1 cellular context compared by ENCODE assay signal in genomic region chr15:31484986-31485385, GRCh38.
TF ChIP-seq lines count a peak whose summit lies in the region.

No MANE protein-coding gene starts in this region.

TF ChIP-seq in SK-N-SH, 30 proteins besides CTCF, POLR2A, EP300 and RAD21 (continued from another document):
- TF ChIP-seq USF2 (IDR thresholded peaks at IDR 0.05; ENCODE audit: borderline replicate concordance, low read depth, low read length) (no peak), GABPA (IDR thresholded peaks at IDR 0.05; ENCODE audit: low read depth) (no peak), GATA2 (CRISPR knock-in tag; IDR thresholded peaks at IDR 0.05) (no peak), MAX (IDR thresholded peaks at IDR 0.05; ENCODE audit: low read depth) (no peak), USF1 (IDR thresholded peaks at IDR 0.05; ENCODE audit: borderline replicate concordance, low read depth) (no peak), FOXM1 (IDR thresholded peaks at IDR 0.05; ENCODE audit: low read depth) (no peak), RCOR1 (IDR thresholded peaks at IDR 0.05; ENCODE audit: low read length) (no peak), IRF3 (IDR thresholded peaks at IDR 0.05; ENCODE audit: low read depth, low read length) (no peak), MEF2A (IDR thresholded peaks at IDR 0.05; ENCODE audit: borderline replicate concordance, low read depth) (no peak), EZH2phosphoT487 (IDR thresholded peaks at IDR 0.05; ENCODE audit: borderline replicate concordance, low read depth) (no peak), NRF1 (IDR thresholded peaks at IDR 0.05; ENCODE audit: low read depth, low read length) (no peak), JUND (IDR thresholded peaks at IDR 0.05) (no peak)
